1 cellular context compared by ENCODE assay signal in the genomic region with DNA sequence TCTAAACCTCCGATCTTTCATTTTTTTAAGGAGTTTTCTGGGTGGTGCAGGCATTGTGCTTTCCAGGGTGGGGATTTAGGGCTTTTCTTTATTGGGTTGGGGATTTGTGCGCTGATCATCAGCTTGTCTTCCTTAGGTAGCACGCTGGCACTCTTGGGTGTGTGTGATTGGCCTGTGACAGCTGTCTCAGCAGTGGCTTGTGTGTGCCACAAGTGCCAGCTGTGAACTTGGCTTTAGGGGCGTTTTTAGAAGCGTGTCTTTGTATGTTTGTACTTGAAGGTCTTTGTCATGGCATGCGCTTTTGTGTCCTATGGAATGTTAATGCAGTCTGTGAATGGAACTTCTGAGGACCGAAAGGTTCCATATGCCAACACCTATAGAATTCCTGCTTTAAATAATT.
TF ChIP-seq lines count a peak whose summit lies in the region.

No MANE protein-coding gene starts in this region.

TF ChIP-seq in K562, 482 proteins besides CTCF, POLR2A, EP300 and RAD21 (continued from another document and continues in another):
- TF ChIP-seq, protein P1, sequence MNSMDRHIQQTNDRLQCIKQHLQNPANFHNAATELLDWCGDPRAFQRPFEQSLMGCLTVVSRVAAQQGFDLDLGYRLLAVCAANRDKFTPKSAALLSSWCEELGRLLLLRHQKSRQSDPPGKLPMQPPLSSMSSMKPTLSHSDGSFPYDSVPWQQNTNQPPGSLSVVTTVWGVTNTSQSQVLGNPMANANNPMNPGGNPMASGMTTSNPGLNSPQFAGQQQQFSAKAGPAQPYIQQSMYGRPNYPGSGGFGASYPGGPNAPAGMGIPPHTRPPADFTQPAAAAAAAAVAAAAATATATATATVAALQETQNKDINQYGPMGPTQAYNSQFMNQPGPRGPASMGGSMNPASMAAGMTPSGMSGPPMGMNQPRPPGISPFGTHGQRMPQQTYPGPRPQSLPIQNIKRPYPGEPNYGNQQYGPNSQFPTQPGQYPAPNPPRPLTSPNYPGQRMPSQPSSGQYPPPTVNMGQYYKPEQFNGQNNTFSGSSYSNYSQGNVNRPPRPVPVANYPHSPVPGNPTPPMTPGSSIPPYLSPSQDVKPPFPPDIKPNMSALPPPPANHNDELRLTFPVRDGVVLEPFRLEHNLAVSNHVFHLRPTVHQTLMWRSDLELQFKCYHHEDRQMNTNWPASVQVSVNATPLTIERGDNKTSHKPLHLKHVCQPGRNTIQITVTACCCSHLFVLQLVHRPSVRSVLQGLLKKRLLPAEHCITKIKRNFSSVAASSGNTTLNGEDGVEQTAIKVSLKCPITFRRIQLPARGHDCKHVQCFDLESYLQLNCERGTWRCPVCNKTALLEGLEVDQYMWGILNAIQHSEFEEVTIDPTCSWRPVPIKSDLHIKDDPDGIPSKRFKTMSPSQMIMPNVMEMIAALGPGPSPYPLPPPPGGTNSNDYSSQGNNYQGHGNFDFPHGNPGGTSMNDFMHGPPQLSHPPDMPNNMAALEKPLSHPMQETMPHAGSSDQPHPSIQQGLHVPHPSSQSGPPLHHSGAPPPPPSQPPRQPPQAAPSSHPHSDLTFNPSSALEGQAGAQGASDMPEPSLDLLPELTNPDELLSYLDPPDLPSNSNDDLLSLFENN (IDR thresholded peaks at IDR 0.05; ENCODE audit: low read depth in 2 of 2, low read length in 2 of 2) = no peak
- TF ChIP-seq, protein P2, sequence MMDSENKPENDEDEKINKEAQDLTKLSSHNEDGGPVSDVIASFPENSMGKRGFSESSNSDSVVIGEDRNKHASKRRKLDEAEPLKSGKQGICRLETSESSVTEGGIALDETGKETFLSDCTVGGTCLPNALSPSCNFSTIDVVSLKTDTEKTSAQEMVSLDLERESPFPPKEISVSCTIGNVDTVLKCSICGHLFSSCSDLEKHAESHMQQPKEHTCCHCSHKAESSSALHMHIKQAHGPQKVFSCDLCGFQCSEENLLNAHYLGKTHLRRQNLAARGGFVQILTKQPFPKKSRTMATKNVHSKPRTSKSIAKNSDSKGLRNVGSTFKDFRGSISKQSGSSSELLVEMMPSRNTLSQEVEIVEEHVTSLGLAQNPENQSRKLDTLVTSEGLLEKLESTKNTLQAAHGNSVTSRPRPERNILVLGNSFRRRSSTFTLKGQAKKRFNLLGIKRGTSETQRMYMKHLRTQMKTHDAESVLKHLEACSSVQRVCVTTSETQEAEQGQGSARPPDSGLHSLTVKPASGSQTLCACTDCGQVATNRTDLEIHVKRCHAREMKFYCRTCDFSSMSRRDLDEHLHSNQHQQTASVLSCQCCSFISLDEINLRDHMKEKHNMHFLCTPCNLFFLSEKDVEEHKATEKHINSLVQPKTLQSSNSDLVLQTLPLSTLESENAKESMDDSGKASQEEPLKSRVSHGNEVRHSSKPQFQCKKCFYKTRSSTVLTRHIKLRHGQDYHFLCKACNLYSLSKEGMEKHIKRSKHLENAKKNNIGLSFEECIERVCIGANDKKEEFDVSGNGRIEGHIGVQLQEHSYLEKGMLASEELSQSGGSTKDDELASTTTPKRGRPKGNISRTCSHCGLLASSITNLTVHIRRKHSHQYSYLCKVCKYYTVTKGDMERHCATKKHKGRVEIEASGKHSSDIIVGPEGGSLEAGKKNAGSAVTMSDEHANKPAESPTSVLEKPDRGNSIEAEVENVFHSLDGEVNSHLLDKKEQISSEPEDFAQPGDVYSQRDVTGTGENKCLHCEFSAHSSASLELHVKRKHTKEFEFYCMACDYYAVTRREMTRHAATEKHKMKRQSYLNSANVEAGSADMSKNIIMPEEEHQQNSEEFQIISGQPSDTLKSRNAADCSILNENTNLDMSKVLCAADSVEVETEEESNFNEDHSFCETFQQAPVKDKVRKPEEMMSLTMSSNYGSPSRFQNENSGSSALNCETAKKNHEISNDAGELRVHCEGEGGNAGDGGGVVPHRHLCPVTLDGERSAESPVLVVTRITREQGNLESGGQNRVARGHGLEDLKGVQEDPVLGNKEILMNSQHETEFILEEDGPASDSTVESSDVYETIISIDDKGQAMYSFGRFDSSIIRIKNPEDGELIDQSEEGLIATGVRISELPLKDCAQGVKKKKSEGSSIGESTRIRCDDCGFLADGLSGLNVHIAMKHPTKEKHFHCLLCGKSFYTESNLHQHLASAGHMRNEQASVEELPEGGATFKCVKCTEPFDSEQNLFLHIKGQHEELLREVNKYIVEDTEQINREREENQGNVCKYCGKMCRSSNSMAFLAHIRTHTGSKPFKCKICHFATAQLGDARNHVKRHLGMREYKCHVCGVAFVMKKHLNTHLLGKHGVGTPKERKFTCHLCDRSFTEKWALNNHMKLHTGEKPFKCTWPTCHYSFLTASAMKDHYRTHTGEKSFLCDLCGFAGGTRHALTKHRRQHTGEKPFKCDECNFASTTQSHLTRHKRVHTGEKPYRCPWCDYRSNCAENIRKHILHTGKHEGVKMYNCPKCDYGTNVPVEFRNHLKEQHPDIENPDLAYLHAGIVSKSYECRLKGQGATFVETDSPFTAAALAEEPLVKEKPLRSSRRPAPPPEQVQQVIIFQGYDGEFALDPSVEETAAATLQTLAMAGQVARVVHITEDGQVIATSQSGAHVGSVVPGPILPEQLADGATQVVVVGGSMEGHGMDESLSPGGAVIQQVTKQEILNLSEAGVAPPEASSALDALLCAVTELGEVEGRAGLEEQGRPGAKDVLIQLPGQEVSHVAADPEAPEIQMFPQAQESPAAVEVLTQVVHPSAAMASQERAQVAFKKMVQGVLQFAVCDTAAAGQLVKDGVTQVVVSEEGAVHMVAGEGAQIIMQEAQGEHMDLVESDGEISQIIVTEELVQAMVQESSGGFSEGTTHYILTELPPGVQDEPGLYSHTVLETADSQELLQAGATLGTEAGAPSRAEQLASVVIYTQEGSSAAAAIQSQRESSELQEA (IDR thresholded peaks at IDR 0.05; ENCODE audit: low read depth) = no peak
- TF ChIP-seq, protein P3, sequence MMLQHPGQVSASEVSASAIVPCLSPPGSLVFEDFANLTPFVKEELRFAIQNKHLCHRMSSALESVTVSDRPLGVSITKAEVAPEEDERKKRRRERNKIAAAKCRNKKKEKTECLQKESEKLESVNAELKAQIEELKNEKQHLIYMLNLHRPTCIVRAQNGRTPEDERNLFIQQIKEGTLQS (IDR thresholded peaks at IDR 0.05) = no peak
- TF ChIP-seq, protein P3 (CRISPR knock-in tag; conservative IDR thresholded peaks at IDR 0.05) = no peak
- TF ChIP-seq HDGF (IDR thresholded peaks at IDR 0.05) (peak; percentile 31; the same call in 1 of the 2 replicates), NFATC3 (IDR thresholded peaks at IDR 0.05) (no peak), ZNF232 (CRISPR knock-in tag; IDR thresholded peaks at IDR 0.05) (no peak), POLR2AphosphoS2 (IDR thresholded peaks at IDR 0.05; ENCODE audit: low read length) (no peak), ZNF3 (CRISPR knock-in tag; IDR thresholded peaks at IDR 0.05) (no peak), GABPB2 (CRISPR knock-in tag; conservative IDR thresholded peaks at IDR 0.05) (no peak), MIER1 (IDR thresholded peaks at IDR 0.05; ENCODE audit: low read depth) (0 out of 2 replicates have a peak, but pooled peaks have one; percentile 30), HNRNPK (IDR thresholded peaks at IDR 0.05; ENCODE audit: low read depth, low read length, poor library complexity, severe bottlenecking) (no peak), FOXM1 (IDR thresholded peaks at IDR 0.05; ENCODE audit: low read depth) (no peak), FOXM1 (CRISPR knock-in tag; IDR thresholded peaks at IDR 0.05; ENCODE audit: low read depth) (no peak), CTBP1 (IDR thresholded peaks at IDR 0.05; ENCODE audit: borderline replicate concordance) (no peak), CBFA2T3 (IDR thresholded peaks at IDR 0.05) (no peak), CCAR2 (IDR thresholded peaks at IDR 0.05; ENCODE audit: low read depth, low read length) (no peak), ZNF124 (CRISPR knock-in tag; IDR thresholded peaks at IDR 0.05) (no peak), ELF2 (CRISPR knock-in tag; IDR thresholded peaks at IDR 0.05) (no peak), ZNF184 (CRISPR knock-in tag; IDR thresholded peaks at IDR 0.05) (no peak), STAG1 (CRISPR knock-in tag; IDR thresholded peaks at IDR 0.05; ENCODE audit: borderline replicate concordance) (no peak), MTA2 (IDR thresholded peaks at IDR 0.05; ENCODE audit: low read depth) (0 out of 2 replicates have a peak, but pooled peaks have one; percentile 13), ZNF12 (CRISPR knock-in tag; IDR thresholded peaks at IDR 0.05) (no peak), NCOA4 (IDR thresholded peaks at IDR 0.05; ENCODE audit: partially characterized antibody) (no peak), ZKSCAN8 (CRISPR knock-in tag; IDR thresholded peaks at IDR 0.05) (no peak), ETS2 (tag; IDR thresholded peaks at IDR 0.05; ENCODE audit: borderline replicate concordance, poor library complexity, severe bottlenecking) (no peak), TCF7 (IDR thresholded peaks at IDR 0.05; ENCODE audit: borderline replicate concordance) (no peak), MXI1 (IDR thresholded peaks at IDR 0.05; ENCODE audit: low read depth, low read length) (0 out of 2 replicates have a peak, but pooled peaks have one; percentile 19), KLF10 (CRISPR knock-in tag; IDR thresholded peaks at IDR 0.05) (no peak), ZNF41 (CRISPR knock-in tag; conservative IDR thresholded peaks at IDR 0.05) (no peak)
- TF ChIP-seq, protein P4, sequence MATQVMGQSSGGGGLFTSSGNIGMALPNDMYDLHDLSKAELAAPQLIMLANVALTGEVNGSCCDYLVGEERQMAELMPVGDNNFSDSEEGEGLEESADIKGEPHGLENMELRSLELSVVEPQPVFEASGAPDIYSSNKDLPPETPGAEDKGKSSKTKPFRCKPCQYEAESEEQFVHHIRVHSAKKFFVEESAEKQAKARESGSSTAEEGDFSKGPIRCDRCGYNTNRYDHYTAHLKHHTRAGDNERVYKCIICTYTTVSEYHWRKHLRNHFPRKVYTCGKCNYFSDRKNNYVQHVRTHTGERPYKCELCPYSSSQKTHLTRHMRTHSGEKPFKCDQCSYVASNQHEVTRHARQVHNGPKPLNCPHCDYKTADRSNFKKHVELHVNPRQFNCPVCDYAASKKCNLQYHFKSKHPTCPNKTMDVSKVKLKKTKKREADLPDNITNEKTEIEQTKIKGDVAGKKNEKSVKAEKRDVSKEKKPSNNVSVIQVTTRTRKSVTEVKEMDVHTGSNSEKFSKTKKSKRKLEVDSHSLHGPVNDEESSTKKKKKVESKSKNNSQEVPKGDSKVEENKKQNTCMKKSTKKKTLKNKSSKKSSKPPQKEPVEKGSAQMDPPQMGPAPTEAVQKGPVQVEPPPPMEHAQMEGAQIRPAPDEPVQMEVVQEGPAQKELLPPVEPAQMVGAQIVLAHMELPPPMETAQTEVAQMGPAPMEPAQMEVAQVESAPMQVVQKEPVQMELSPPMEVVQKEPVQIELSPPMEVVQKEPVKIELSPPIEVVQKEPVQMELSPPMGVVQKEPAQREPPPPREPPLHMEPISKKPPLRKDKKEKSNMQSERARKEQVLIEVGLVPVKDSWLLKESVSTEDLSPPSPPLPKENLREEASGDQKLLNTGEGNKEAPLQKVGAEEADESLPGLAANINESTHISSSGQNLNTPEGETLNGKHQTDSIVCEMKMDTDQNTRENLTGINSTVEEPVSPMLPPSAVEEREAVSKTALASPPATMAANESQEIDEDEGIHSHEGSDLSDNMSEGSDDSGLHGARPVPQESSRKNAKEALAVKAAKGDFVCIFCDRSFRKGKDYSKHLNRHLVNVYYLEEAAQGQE (CRISPR knock-in tag; IDR thresholded peaks at IDR 0.05; ENCODE audit: low read depth) = no peak
- TF ChIP-seq, protein P5, sequence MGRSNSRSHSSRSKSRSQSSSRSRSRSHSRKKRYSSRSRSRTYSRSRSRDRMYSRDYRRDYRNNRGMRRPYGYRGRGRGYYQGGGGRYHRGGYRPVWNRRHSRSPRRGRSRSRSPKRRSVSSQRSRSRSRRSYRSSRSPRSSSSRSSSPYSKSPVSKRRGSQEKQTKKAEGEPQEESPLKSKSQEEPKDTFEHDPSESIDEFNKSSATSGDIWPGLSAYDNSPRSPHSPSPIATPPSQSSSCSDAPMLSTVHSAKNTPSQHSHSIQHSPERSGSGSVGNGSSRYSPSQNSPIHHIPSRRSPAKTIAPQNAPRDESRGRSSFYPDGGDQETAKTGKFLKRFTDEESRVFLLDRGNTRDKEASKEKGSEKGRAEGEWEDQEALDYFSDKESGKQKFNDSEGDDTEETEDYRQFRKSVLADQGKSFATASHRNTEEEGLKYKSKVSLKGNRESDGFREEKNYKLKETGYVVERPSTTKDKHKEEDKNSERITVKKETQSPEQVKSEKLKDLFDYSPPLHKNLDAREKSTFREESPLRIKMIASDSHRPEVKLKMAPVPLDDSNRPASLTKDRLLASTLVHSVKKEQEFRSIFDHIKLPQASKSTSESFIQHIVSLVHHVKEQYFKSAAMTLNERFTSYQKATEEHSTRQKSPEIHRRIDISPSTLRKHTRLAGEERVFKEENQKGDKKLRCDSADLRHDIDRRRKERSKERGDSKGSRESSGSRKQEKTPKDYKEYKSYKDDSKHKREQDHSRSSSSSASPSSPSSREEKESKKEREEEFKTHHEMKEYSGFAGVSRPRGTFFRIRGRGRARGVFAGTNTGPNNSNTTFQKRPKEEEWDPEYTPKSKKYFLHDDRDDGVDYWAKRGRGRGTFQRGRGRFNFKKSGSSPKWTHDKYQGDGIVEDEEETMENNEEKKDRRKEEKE (IDR thresholded peaks at IDR 0.05; ENCODE audit: borderline replicate concordance in 1 of 2, control insufficient read depth in 1 of 2, low read depth in 2 of 2, low read length in 1 of 2) = no peak
- TF ChIP-seq, protein P6, sequence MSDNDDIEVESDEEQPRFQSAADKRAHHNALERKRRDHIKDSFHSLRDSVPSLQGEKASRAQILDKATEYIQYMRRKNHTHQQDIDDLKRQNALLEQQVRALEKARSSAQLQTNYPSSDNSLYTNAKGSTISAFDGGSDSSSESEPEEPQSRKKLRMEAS (CRISPR knock-in tag; IDR thresholded peaks at IDR 0.05) = no peak
- TF ChIP-seq, protein P7, sequence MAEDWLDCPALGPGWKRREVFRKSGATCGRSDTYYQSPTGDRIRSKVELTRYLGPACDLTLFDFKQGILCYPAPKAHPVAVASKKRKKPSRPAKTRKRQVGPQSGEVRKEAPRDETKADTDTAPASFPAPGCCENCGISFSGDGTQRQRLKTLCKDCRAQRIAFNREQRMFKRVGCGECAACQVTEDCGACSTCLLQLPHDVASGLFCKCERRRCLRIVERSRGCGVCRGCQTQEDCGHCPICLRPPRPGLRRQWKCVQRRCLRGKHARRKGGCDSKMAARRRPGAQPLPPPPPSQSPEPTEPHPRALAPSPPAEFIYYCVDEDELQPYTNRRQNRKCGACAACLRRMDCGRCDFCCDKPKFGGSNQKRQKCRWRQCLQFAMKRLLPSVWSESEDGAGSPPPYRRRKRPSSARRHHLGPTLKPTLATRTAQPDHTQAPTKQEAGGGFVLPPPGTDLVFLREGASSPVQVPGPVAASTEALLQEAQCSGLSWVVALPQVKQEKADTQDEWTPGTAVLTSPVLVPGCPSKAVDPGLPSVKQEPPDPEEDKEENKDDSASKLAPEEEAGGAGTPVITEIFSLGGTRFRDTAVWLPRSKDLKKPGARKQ (CRISPR knock-in tag; IDR thresholded peaks at IDR 0.05) = no peak
